Comparison of ENCODE assay signal across 8 cellular contexts in genomic region chr5:81393783-81394718, GRCh38. TPM values are rescaled to one million over a fixed set of nuclear protein-coding genes. Genes with fewer than 3 reads are reported as not detected.
DNase-seq lines count a peak whose midpoint lies in the region; ATAC-seq and TF ChIP-seq lines count a peak whose summit lies in the region.

TSS of gene ACOT12 (minus strand) at chr5:81394134. CDS start at chr5:81394114, 20 bp downstream.

- H3K27me3 ChIP-seq in lower lobe of right lung (ENCODE audit: low read depth) = peaks cover 57% of the 10 kb centered on the region

- H3K4me3 Mint-ChIP-seq in activated naive CD4-positive, alpha-beta T cell treated with anti-CD3 and anti-CD28 coated beads for 36 hours = peak within 1 kb of the TSS; percentile 49

- WGBS in urinary bladder = 3% methylated on average over 77 of the region's 77 CpGs

- H3K4me1 ChIP-seq in lower lobe of right lung (peaks cover 15% of the 10 kb centered on the region), urinary bladder (ENCODE audit: insufficient read depth) (no peaks in the 10 kb centered on the region)

- H3K36me3 ChIP-seq in lower lobe of right lung (no peaks in the 10 kb centered on the region), urinary bladder (ENCODE audit: insufficient read depth) (no peaks in the 10 kb centered on the region)

- no peak for TF ChIP-seq CTCF in cardiac fibroblast (IDR thresholded peaks at IDR 0.05; ENCODE audit: low read depth, low read length)
- no peak for TF ChIP-seq CTCF in lower lobe of right lung (IDR thresholded peaks at IDR 0.05)

- H3K27ac ChIP-seq in lower lobe of right lung = no peak within 1 kb of the TSS
- no peak within 1 kb of the TSS for H3K27ac ChIP-seq in urinary bladder (ENCODE audit: low read depth)

- H3K9me3 Mint-ChIP-seq in activated naive CD4-positive, alpha-beta T cell treated with anti-CD3 and anti-CD28 coated beads for 36 hours = no peaks in the 10 kb centered on the region

- no peaks in the 10 kb centered on the region for H3K9me3 ChIP-seq in lower lobe of right lung

- peak within 1 kb of the TSS; percentile 45 to 46 for H3K4me3 ChIP-seq in cardiac fibroblast (replicated peaks in 1 of 2; ENCODE audit: low read depth in 2 of 2, low read length in 2 of 2)
- peak within 1 kb of the TSS; percentile 46 for H3K4me3 ChIP-seq in lower lobe of right lung
- peak within 1 kb of the TSS; percentile 58 for H3K4me3 ChIP-seq in urinary bladder (ENCODE audit: low read depth, low read length)

- CTCF ChIA-PET in activated naive CD4-positive, alpha-beta T cell treated with anti-CD3 and anti-CD28 coated beads for 36 hours (lab: Charles Lee) = interaction anchor here (0.6 to 1.1 kb wide), 3 partner anchors 9 to 379 kb away, joined by 3 to 6 read pairs (median 4); no protein-coding TSS in a partner anchor

- DNase-seq in activated naive CD4-positive, alpha-beta T cell treated with anti-CD3 and anti-CD28 coated beads for 36 hours = peak; percentile 15
- no peak for DNase-seq in activated naive CD4-positive, alpha-beta T cell (lab: John Stamatoyannopoulos, UW)
- DNase-seq in cardiac fibroblast (ENCODE audit: low read depth in 2 of 2) = peak; percentile 11 to 34
- peak; percentile 41 for DNase-seq in lower lobe of right lung
- no peak for DNase-seq in C1 segment of cervical spinal cord (lab: John Stamatoyannopoulos, UW)

- peak; percentile 47 to 51 for ATAC-seq in lower lobe of right lung
- no peak for ATAC-seq in HG02678 (IDR thresholded peaks at IDR 0.05; ENCODE audit: unreplicated experiment)
- ATAC-seq in GM19324 (IDR thresholded peaks at IDR 0.05; ENCODE audit: low FRiP score, unreplicated experiment) = no peak

- peaks cover 10% of the 10 kb centered on the region for H3K4me1 Mint-ChIP-seq in activated naive CD4-positive, alpha-beta T cell treated with anti-CD3 and anti-CD28 coated beads for 36 hours (ENCODE audit: low read depth)

- H3K27ac Mint-ChIP-seq in activated naive CD4-positive, alpha-beta T cell treated with anti-CD3 and anti-CD28 coated beads for 36 hours = no peak within 1 kb of the TSS

- intact Hi-C loops in activated naive CD4-positive, alpha-beta T cell treated with anti-CD3 and anti-CD28 coated beads for 36 hours (cut with micrococcal nuclease) = no loop called here
- intact Hi-C loops in lower lobe of right lung (cut with DNase I) = no loop called here

- H3K27me3 Mint-ChIP-seq in activated naive CD4-positive, alpha-beta T cell treated with anti-CD3 and anti-CD28 coated beads for 36 hours (ENCODE audit: low read depth) = peaks cover 46% of the 10 kb centered on the region

- H3K36me3 Mint-ChIP-seq in activated naive CD4-positive, alpha-beta T cell treated with anti-CD3 and anti-CD28 coated beads for 36 hours (ENCODE audit: low read depth) = no peaks in the 10 kb centered on the region

RNA-seq across cellular contexts. Expression of gene ACOT12, which starts in this region (rescaled TPM):
- total RNA-seq in activated naive CD4-positive, alpha-beta T cell treated with anti-CD3 and anti-CD28 coated beads for 36 hours = not detected
- total RNA-seq in lower lobe of right lung (not detected), urinary bladder (0.21 TPM)
- 0.05 TPM for polyA plus RNA-seq in urinary bladder

Comparison
In these comparisons a context has a peak if more than half of its experiments do, and no peak if none do; other contexts are left out.
1. Peak in DNase-seq in activated naive CD4-positive, alpha-beta T cell treated with anti-CD3 and anti-CD28 coated beads for 36 hours; RNA of the gene not detected or under 1 TPM.
2. Peak in DNase-seq, ATAC-seq and H3K4me3 ChIP-seq in lower lobe of right lung; RNA of the gene not detected or under 1 TPM.
3. DNase-seq: peak in cardiac fibroblast (2 of 2); none in activated naive CD4-positive, alpha-beta T cell (0 of 4) and C1 segment of cervical spinal cord (0 of 14).
4. Peak in every context shown above with its lines, with median percentiles within 50 percentile points of each other: H3K4me3 ChIP-seq.